Comparison of ENCODE assay signal across 2 cellular contexts in genomic region chr7:146655928-146656797, GRCh38.
TF ChIP-seq lines count a peak whose summit lies in the region.

No MANE protein-coding gene starts in this region.

TF ChIP-seq in Ishikawa, 13 proteins besides CTCF, POLR2A, EP300 and RAD21:
- TF ChIP-seq NFIC (IDR thresholded peaks at IDR 0.05) (peak; percentile 72), CREB1 (IDR thresholded peaks at IDR 0.05; ENCODE audit: low read depth) (no peak)

TF ChIP-seq in GM23338, 12 proteins besides CTCF, POLR2A, EP300 and RAD21:
- TF ChIP-seq POLR2AphosphoS5 (IDR thresholded peaks at IDR 0.05; ENCODE audit: low read depth) (no peak), ZNF114 (CRISPR knock-in tag; IDR thresholded peaks at IDR 0.05) (no peak), EZH2 (IDR thresholded peaks at IDR 0.05; ENCODE audit: low read depth, unreplicated experiment) (no peak), NANOG (IDR thresholded peaks at IDR 0.05; ENCODE audit: borderline replicate concordance) (no peak), EZH2phosphoT487 (IDR thresholded peaks at IDR 0.05; ENCODE audit: unreplicated experiment) (no peak), CREB1 (CRISPR knock-in tag; IDR thresholded peaks at IDR 0.05; ENCODE audit: low read depth) (no peak), STAT1 (IDR thresholded peaks at IDR 0.05; ENCODE audit: unreplicated experiment) (no peak), ZNF331 (CRISPR knock-in tag; IDR thresholded peaks at IDR 0.05; ENCODE audit: low read depth) (no peak), JUNB (IDR thresholded peaks at IDR 0.05; ENCODE audit: unreplicated experiment) (no peak), REST (IDR thresholded peaks at IDR 0.05; ENCODE audit: unreplicated experiment) (no peak)
- TF ChIP-seq, protein P1, sequence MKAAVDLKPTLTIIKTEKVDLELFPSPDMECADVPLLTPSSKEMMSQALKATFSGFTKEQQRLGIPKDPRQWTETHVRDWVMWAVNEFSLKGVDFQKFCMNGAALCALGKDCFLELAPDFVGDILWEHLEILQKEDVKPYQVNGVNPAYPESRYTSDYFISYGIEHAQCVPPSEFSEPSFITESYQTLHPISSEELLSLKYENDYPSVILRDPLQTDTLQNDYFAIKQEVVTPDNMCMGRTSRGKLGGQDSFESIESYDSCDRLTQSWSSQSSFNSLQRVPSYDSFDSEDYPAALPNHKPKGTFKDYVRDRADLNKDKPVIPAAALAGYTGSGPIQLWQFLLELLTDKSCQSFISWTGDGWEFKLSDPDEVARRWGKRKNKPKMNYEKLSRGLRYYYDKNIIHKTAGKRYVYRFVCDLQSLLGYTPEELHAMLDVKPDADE (IDR thresholded peaks at IDR 0.05), result no peak
- TF ChIP-seq, protein P2, sequence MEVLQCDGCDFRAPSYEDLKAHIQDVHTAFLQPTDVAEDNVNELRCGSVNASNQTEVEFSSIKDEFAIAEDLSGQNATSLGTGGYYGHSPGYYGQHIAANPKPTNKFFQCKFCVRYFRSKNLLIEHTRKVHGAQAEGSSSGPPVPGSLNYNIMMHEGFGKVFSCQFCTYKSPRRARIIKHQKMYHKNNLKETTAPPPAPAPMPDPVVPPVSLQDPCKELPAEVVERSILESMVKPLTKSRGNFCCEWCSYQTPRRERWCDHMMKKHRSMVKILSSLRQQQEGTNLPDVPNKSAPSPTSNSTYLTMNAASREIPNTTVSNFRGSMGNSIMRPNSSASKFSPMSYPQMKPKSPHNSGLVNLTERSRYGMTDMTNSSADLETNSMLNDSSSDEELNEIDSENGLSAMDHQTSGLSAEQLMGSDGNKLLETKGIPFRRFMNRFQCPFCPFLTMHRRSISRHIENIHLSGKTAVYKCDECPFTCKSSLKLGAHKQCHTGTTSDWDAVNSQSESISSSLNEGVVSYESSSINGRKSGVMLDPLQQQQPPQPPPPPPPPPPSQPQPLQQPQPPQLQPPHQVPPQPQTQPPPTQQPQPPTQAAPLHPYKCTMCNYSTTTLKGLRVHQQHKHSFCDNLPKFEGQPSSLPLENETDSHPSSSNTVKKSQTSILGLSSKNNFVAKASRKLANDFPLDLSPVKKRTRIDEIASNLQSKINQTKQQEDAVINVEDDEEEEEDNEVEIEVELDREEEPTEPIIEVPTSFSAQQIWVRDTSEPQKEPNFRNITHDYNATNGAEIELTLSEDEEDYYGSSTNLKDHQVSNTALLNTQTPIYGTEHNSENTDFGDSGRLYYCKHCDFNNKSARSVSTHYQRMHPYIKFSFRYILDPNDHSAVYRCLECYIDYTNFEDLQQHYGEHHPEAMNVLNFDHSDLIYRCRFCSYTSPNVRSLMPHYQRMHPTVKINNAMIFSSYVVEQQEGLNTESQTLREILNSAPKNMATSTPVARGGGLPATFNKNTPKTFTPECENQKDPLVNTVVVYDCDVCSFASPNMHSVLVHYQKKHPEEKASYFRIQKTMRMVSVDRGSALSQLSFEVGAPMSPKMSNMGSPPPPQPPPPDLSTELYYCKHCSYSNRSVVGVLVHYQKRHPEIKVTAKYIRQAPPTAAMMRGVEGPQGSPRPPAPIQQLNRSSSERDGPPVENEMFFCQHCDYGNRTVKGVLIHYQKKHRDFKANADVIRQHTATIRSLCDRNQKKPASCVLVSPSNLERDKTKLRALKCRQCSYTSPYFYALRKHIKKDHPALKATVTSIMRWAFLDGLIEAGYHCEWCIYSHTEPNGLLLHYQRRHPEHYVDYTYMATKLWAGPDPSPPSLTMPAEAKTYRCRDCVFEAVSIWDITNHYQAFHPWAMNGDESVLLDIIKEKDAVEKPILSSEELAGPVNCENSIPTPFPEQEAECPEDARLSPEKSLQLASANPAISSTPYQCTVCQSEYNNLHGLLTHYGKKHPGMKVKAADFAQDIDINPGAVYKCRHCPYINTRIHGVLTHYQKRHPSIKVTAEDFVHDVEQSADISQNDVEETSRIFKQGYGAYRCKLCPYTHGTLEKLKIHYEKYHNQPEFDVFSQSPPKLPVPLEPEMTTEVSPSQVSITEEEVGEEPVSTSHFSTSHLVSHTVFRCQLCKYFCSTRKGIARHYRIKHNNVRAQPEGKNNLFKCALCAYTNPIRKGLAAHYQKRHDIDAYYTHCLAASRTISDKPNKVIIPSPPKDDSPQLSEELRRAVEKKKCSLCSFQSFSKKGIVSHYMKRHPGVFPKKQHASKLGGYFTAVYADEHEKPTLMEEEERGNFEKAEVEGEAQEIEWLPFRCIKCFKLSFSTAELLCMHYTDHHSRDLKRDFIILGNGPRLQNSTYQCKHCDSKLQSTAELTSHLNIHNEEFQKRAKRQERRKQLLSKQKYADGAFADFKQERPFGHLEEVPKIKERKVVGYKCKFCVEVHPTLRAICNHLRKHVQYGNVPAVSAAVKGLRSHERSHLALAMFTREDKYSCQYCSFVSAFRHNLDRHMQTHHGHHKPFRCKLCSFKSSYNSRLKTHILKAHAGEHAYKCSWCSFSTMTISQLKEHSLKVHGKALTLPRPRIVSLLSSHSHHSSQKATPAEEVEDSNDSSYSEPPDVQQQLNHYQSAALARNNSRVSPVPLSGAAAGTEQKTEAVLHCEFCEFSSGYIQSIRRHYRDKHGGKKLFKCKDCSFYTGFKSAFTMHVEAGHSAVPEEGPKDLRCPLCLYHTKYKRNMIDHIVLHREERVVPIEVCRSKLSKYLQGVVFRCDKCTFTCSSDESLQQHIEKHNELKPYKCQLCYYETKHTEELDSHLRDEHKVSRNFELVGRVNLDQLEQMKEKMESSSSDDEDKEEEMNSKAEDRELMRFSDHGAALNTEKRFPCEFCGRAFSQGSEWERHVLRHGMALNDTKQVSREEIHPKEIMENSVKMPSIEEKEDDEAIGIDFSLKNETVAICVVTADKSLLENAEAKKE (CRISPR knock-in tag; IDR thresholded peaks at IDR 0.05), result no peak
